In genomic region chr6:14804444-14805210, GRCh38 we compare ENCODE assay signal across 8 cellular contexts.
A peak's percentile ranks its signal among the peaks of the same experiment; 100 is the strongest.
DNase-seq lines count a peak whose midpoint lies in the region; ATAC-seq and TF ChIP-seq lines count a peak whose summit lies in the region.

No MANE protein-coding gene starts in this region.

- peaks cover 5% of the 10 kb centered on the region for H3K4me1 Mint-ChIP-seq in activated CD4-positive, alpha-beta T cell treated with anti-CD3 and anti-CD28 coated beads, Interleukin-2, amount 10 ng/mL, durations not matched to agents 24 days and 14 days

- H3K4me3 Mint-ChIP-seq in activated CD4-positive, alpha-beta T cell treated with anti-CD3 and anti-CD28 coated beads, Interleukin-2, amount 10 ng/mL, durations not matched to agents 24 days and 14 days: no peak overlapping the region

- H3K9me3 ChIP-seq in left lung (no peaks in the 10 kb centered on the region), tibial artery (no peaks in the 10 kb centered on the region)

- DNase-seq in NCI-H1105 treated with DMSO at 0.1 percent for 48 hours (lab: John Stamatoyannopoulos, UW): peak; percentile 11
- DNase-seq in NCI-H1105 (lab: John Stamatoyannopoulos, UW): no peak
- DNase-seq in cerebellar cortex (ENCODE audit: low spot score): peak; percentile 56
- DNase-seq in left lung: peak; percentile 59 to 82
- DNase-seq in tibial artery: peak; percentile 42 to 71
- DNase-seq in activated CD4-positive, alpha-beta T cell treated with anti-CD3 and anti-CD28 coated beads, Interleukin-2, amount 10 ng/mL, durations not matched to agents 24 days and 14 days: no peak
- no peak for DNase-seq in NCI-H2196 treated with DMSO at 0.1 percent for 48 hours (lab: John Stamatoyannopoulos, UW; ENCODE audit: unreplicated experiment)

- H3K27me3 ChIP-seq in left lung: no peaks in the 10 kb centered on the region
- H3K27me3 ChIP-seq in tibial artery: peaks cover 0 to 5% of the 10 kb centered on the region in 2 donors

- H3K27ac ChIP-seq in left lung (no peak overlapping the region), tibial artery (no peak overlapping the region)

- intact Hi-C loops in left lung (cut with DNase I): no loop called here
- intact Hi-C loops in tibial artery (cut with DNase I; ENCODE audit: low total_unique reads): no loop called here
- intact Hi-C loops in activated CD4-positive, alpha-beta T cell treated with anti-CD3 and anti-CD28 coated beads, Interleukin-2, amount 10 ng/mL, durations not matched to agents 24 days and 14 days (cut with micrococcal nuclease): no loop called here

- H3K36me3 Mint-ChIP-seq in activated CD4-positive, alpha-beta T cell treated with anti-CD3 and anti-CD28 coated beads, Interleukin-2, amount 10 ng/mL, durations not matched to agents 24 days and 14 days (ENCODE audit: low read depth): peaks cover 2% of the 10 kb centered on the region

- H3K36me3 ChIP-seq in left lung: no peaks in the 10 kb centered on the region
- H3K36me3 ChIP-seq in tibial artery: no peaks in the 10 kb centered on the region

- no peak overlapping the region for H3K4me3 ChIP-seq in left lung
- no peak overlapping the region for H3K4me3 ChIP-seq in tibial artery

- peaks cover 9% of the 10 kb centered on the region for H3K9me3 Mint-ChIP-seq in activated CD4-positive, alpha-beta T cell treated with anti-CD3 and anti-CD28 coated beads, Interleukin-2, amount 10 ng/mL, durations not matched to agents 24 days and 14 days

- no peak for TF ChIP-seq CTCF in left lung (IDR thresholded peaks at IDR 0.05)
- no peak for TF ChIP-seq CTCF in tibial artery (IDR thresholded peaks at IDR 0.05)

- no peaks in the 10 kb centered on the region for H3K27me3 Mint-ChIP-seq in activated CD4-positive, alpha-beta T cell treated with anti-CD3 and anti-CD28 coated beads, Interleukin-2, amount 10 ng/mL, durations not matched to agents 24 days and 14 days

- ATAC-seq in left lung (peak; percentile 45), GM21528 (IDR thresholded peaks at IDR 0.05; ENCODE audit: low FRiP score, unreplicated experiment) (no peak)

- peaks cover 0 to 5% of the 10 kb centered on the region in 2 donors for H3K4me1 ChIP-seq in left lung
- H3K4me1 ChIP-seq in tibial artery: peaks cover 0 to 14% (median 3%) of the 10 kb centered on the region in 4 donors

- no peak overlapping the region for H3K27ac Mint-ChIP-seq in activated CD4-positive, alpha-beta T cell treated with anti-CD3 and anti-CD28 coated beads, Interleukin-2, amount 10 ng/mL, durations not matched to agents 24 days and 14 days

Comparison
In these comparisons a context has a peak if more than half of its experiments do, and no peak if none do; other contexts are left out.
1. DNase-seq: peak in NCI-H1105 treated with DMSO at 0.1 percent for 48 hours (single experiment), cerebellar cortex (single experiment), left lung (2 of 2) and tibial artery (2 of 2); none in NCI-H1105 (single experiment), activated CD4-positive, alpha-beta T cell treated with anti-CD3 and anti-CD28 coated beads, Interleukin-2, amount 10 ng/mL, durations not matched to agents 24 days and 14 days (single experiment) and NCI-H2196 treated with DMSO at 0.1 percent for 48 hours (single experiment).